ENCODE assay signal across 1 cellular context in genomic region chr3:14261229-14261628, GRCh38.
TF ChIP-seq lines count a peak whose summit lies in the region.

No MANE protein-coding gene starts in this region.

TF ChIP-seq in K562, 482 proteins besides CTCF, POLR2A, EP300 and RAD21 (continued from another document):
- TF ChIP-seq STAG1 (CRISPR knock-in tag; IDR thresholded peaks at IDR 0.05; ENCODE audit: borderline replicate concordance) (0 out of 2 replicates have a peak, but pooled peaks have one; percentile 71), MYNN (IDR thresholded peaks at IDR 0.05) (no peak), MYNN (CRISPR knock-in tag; IDR thresholded peaks at IDR 0.05) (no peak), GTF2F1 (IDR thresholded peaks at IDR 0.05; ENCODE audit: low read depth, low read length) (no peak), ATF1 (CRISPR knock-in tag; IDR thresholded peaks at IDR 0.05) (no peak), ATF1 (tag; IDR thresholded peaks at IDR 0.05) (0 out of 2 replicates have a peak, but pooled peaks have one; percentile 16), ATF3 (IDR thresholded peaks at IDR 0.05) (no peak; the same call in 1 of the 2 replicates), ATF3 (CRISPR knock-in tag; conservative IDR thresholded peaks at IDR 0.05) (no peak), HMG20A (CRISPR knock-in tag; conservative IDR thresholded peaks at IDR 0.05) (no peak), SMC3 (conservative IDR thresholded peaks at IDR 0.05; ENCODE audit: insufficient read depth, low read depth, low read length) (peak; percentile 98), ZNF76 (CRISPR knock-in tag; IDR thresholded peaks at IDR 0.05; ENCODE audit: borderline replicate concordance) (no peak), NFIC (IDR thresholded peaks at IDR 0.05) (peak; percentile 77), MEF2D (tag; conservative IDR thresholded peaks at IDR 0.05; ENCODE audit: low read depth) (peak; percentile 49; the same call in 1 of the 2 replicates), HLTF (IDR thresholded peaks at IDR 0.05) (no peak), BCOR (IDR thresholded peaks at IDR 0.05) (0 out of 2 replicates have a peak, but pooled peaks have one; percentile 25), MEIS2 (IDR thresholded peaks at IDR 0.05; ENCODE audit: partially characterized antibody) (no peak), ZKSCAN8 (CRISPR knock-in tag; IDR thresholded peaks at IDR 0.05) (0 out of 2 replicates have a peak, but pooled peaks have one; percentile 8), SOX6 (IDR thresholded peaks at IDR 0.05) (0 out of 2 replicates have a peak, but pooled peaks have one; percentile 10), RBM25 (IDR thresholded peaks at IDR 0.05; ENCODE audit: low read depth, low read length, severe bottlenecking) (peak; percentile 11), CXXC5 (CRISPR knock-in tag; IDR thresholded peaks at IDR 0.05) (no peak; the same call in 1 of the 2 replicates), ZNF143 (CRISPR knock-in tag; IDR thresholded peaks at IDR 0.05) (no peak), ZNF174 (CRISPR knock-in tag; IDR thresholded peaks at IDR 0.05) (no peak), SRSF7 (optimal IDR thresholded peaks at IDR 0.05; ENCODE audit: low read depth, low read length) (no peak), ZNF318 (IDR thresholded peaks at IDR 0.05; ENCODE audit: borderline replicate concordance in 1 of 2, low read depth in 1 of 2) (no peak)
